Comparison of ENCODE assay signal across 16 cellular contexts in genomic region chr13:38662362-38662761, GRCh38. TPM values are rescaled to one million over a fixed set of nuclear protein-coding genes. Genes with fewer than 3 reads are reported as not detected.
DNase-seq lines count a peak whose midpoint lies in the region; ATAC-seq and TF ChIP-seq lines count a peak whose summit lies in the region.
"Had no signal": no experiment of that assay in that cellular context is flagged by ENCODE, and none has a peak within 500 bp of the region (broad histone marks: within the 10 kb centered on the region; RNA-seq: fewer than 3 reads in every experiment).

No MANE protein-coding gene starts in this region.

- H3K27ac Mint-ChIP-seq in CD8-positive, alpha-beta T cell = no peak overlapping the region
- H3K27ac Mint-ChIP-seq: activated naive CD4-positive, alpha-beta T cell treated with anti-CD3 and anti-CD28 coated beads, Interleukin-2, amount 50 U/mL, for 24 hours; activated T-cell treated with anti-CD3 and anti-CD28 coated beads, Interleukin-2, amount 50 U/mL, for 24 hours had no signal

- H3K27me3 ChIP-seq in adrenal gland (no peaks in the 10 kb centered on the region), Karpas-422 (ENCODE audit: low read length) (no peaks in the 10 kb centered on the region)
- H3K27me3 ChIP-seq in CD8-positive, alpha-beta T cell (ENCODE audit: insufficient read depth, low read length) = no peaks in the 10 kb centered on the region
- H3K27me3 ChIP-seq: BLaER1 treated with 17β-estradiol and CSF1 and Interleukin-3, amounts not matched to agents 10 nM and 100 nM had no signal

- H3K4me1 Mint-ChIP-seq in CD8-positive, alpha-beta T cell (ENCODE audit: low read depth) = no peaks in the 10 kb centered on the region
- H3K4me1 Mint-ChIP-seq: activated naive CD4-positive, alpha-beta T cell treated with anti-CD3 and anti-CD28 coated beads, Interleukin-2, amount 50 U/mL, for 24 hours had no signal

- no peaks in the 10 kb centered on the region for H3K9me2 ChIP-seq in Karpas-422 (replicated peaks; ENCODE audit: insufficient read depth, low read length)

- H3K9ac ChIP-seq in Karpas-422 (ENCODE audit: low read length) = no peak overlapping the region
- H3K9ac ChIP-seq: BLaER1 treated with 17β-estradiol and CSF1 and Interleukin-3, amounts not matched to agents 10 nM and 100 nM had no signal

- no peaks in the 10 kb centered on the region for H3K79me2 ChIP-seq in Karpas-422 (ENCODE audit: low read length)

- DNase-seq in HEK293T (ENCODE audit: extremely low spot score) = peak; percentile 34
- peak in 6 of 7 donors; percentile 32 to 74 (median 56) for DNase-seq in adrenal gland
- peak; percentile 89 for DNase-seq in fibroblast of peridontal ligament (ENCODE audit: extremely low read depth)
- peak; percentile 58 for DNase-seq in skeletal muscle cell (ENCODE audit: low read depth)
- no peak for DNase-seq in Karpas-422
- no peak for DNase-seq in CD8-positive, alpha-beta T cell
- DNase-seq: activated CD4-positive, alpha-beta T cell treated with anti-CD3 and anti-CD28 coated beads, Interleukin-2, amount 50 U/mL, for 1 hour; activated T-cell treated with anti-CD3 and anti-CD28 coated beads, Interleukin-2, amount 50 U/mL, for 24 hours; central memory CD4-positive, alpha-beta T cell; effector CD8-positive, alpha-beta T cell; Kasumi-1; NCI-H1436 treated with DMSO at 0.1 percent for 48 hours; NCI-H2227 treated with DMSO at 0.1 percent for 48 hours had no signal

- H3K4me3 ChIP-seq in adrenal gland (no peak overlapping the region), skeletal muscle cell (ENCODE audit: low read depth, low read length) (no peak overlapping the region), Karpas-422 (ENCODE audit: low read length) (no peak overlapping the region)
- H3K4me3 ChIP-seq in CD8-positive, alpha-beta T cell (ENCODE audit: low read depth, low read length) = no peak overlapping the region
- H3K4me3 ChIP-seq: BLaER1 treated with 17β-estradiol and CSF1 and Interleukin-3, amounts not matched to agents 10 nM and 100 nM had no signal

- intact Hi-C loops in adrenal gland (cut with DNase I) = no loop called here
- intact Hi-C loops in CD8-positive, alpha-beta T cell (cut with DNase I, micrococcal nuclease) = no loop called here

- no peak for TF ChIP-seq CTCF in adrenal gland (IDR thresholded peaks at IDR 0.05)
- TF ChIP-seq CTCF in CD8-positive, alpha-beta T cell (IDR thresholded peaks at IDR 0.05) = no peak

- CTCF ChIA-PET in HEK293T (lab: Yijun Ruan, JAX) = no interaction called here
- CTCF ChIA-PET in CD8-positive, alpha-beta T cell (lab: Charles Lee) = no interaction called here

- no peak for TF ChIP-seq POLR2A in adrenal gland (IDR thresholded peaks at IDR 0.05)

- H3K9me3 Mint-ChIP-seq in CD8-positive, alpha-beta T cell = no peaks in the 10 kb centered on the region
- H3K9me3 Mint-ChIP-seq: activated T-cell treated with anti-CD3 and anti-CD28 coated beads, Interleukin-2, amount 50 U/mL, for 24 hours had no signal

- H3K27ac ChIP-seq in adrenal gland (no peak overlapping the region), Karpas-422 (ENCODE audit: low read length) (no peak overlapping the region)
- H3K27ac ChIP-seq in CD8-positive, alpha-beta T cell (ENCODE audit: low read depth, low read length) = no peak overlapping the region
- H3K27ac ChIP-seq: BLaER1 treated with 17β-estradiol and CSF1 and Interleukin-3, amounts not matched to agents 10 nM and 100 nM had no signal

- H3K4me1 ChIP-seq in adrenal gland (replicated peaks in 1 of 2) (peaks cover 4 to 26% of the 10 kb centered on the region in 2 donors), Karpas-422 (ENCODE audit: low read length) (no peaks in the 10 kb centered on the region)
- H3K4me1 ChIP-seq in CD8-positive, alpha-beta T cell (ENCODE audit: insufficient read depth, low read length) = no peaks in the 10 kb centered on the region
- H3K4me1 ChIP-seq: BLaER1 treated with 17β-estradiol and CSF1 and Interleukin-3, amounts not matched to agents 10 nM and 100 nM had no signal

- no peak overlapping the region for H3K4me2 ChIP-seq in Karpas-422 (ENCODE audit: low read depth, low read length, poor library complexity, severe bottlenecking)
- H3K4me2 ChIP-seq: BLaER1 treated with 17β-estradiol and CSF1 and Interleukin-3, amounts not matched to agents 10 nM and 100 nM had no signal

- 25 to 30% (median 28%) methylated on average over 2 of the region's 2 CpGs for WGBS in adrenal gland, 4 donors

- peaks cover 5% of the 10 kb centered on the region for H3K27me3 Mint-ChIP-seq in CD8-positive, alpha-beta T cell (ENCODE audit: low read depth)

- no peak overlapping the region for H3K4me3 Mint-ChIP-seq in CD8-positive, alpha-beta T cell
- H3K4me3 Mint-ChIP-seq: activated naive CD4-positive, alpha-beta T cell treated with anti-CD3 and anti-CD28 coated beads, Interleukin-2, amount 50 U/mL, for 24 hours; activated T-cell treated with anti-CD3 and anti-CD28 coated beads, Interleukin-2, amount 50 U/mL, for 24 hours had no signal

- no peaks in the 10 kb centered on the region for H4K20me1 ChIP-seq in Karpas-422 (ENCODE audit: insufficient read depth, low read depth, low read length)
- H4K20me1 ChIP-seq: BLaER1 treated with 17β-estradiol and CSF1 and Interleukin-3, amounts not matched to agents 10 nM and 100 nM had no signal

- H2AFZ ChIP-seq in Karpas-422 (ENCODE audit: low read length) = no peak overlapping the region

- H3K36me3 ChIP-seq in adrenal gland (replicated peaks in 1 of 2) (no peaks in the 10 kb centered on the region), Karpas-422 (ENCODE audit: insufficient read depth, low read length) (no peaks in the 10 kb centered on the region)
- no peaks in the 10 kb centered on the region for H3K36me3 ChIP-seq in CD8-positive, alpha-beta T cell (ENCODE audit: insufficient read depth, low read length)
- H3K36me3 ChIP-seq: BLaER1 treated with 17β-estradiol and CSF1 and Interleukin-3, amounts not matched to agents 10 nM and 100 nM had no signal

- no peak for ATAC-seq in CD8-positive, alpha-beta T cell
- ATAC-seq in GM19351 (IDR thresholded peaks at IDR 0.05; ENCODE audit: unreplicated experiment) = no peak

- POLR2A ChIA-PET in HEK293T (lab: Yijun Ruan, JAX) = no interaction called here
- POLR2A ChIA-PET in CD8-positive, alpha-beta T cell (lab: Charles Lee) = no interaction called here

- H3K9me3 ChIP-seq in adrenal gland (replicated peaks in 1 of 3) (no peaks in the 10 kb centered on the region), Karpas-422 (ENCODE audit: low read length) (no peaks in the 10 kb centered on the region)
- H3K9me3 ChIP-seq in CD8-positive, alpha-beta T cell (ENCODE audit: low read length) = no peaks in the 10 kb centered on the region
- H3K9me3 ChIP-seq: BLaER1 treated with 17β-estradiol and CSF1 and Interleukin-3, amounts not matched to agents 10 nM and 100 nM had no signal

- no peaks in the 10 kb centered on the region for H3K36me3 Mint-ChIP-seq in CD8-positive, alpha-beta T cell
- H3K36me3 Mint-ChIP-seq: activated naive CD4-positive, alpha-beta T cell treated with anti-CD3 and anti-CD28 coated beads, Interleukin-2, amount 50 U/mL, for 24 hours had no signal

TF ChIP-seq in HEK293T, 16 proteins besides CTCF, POLR2A, EP300 and RAD21:
- TF ChIP-seq FOXA1 (IDR thresholded peaks at IDR 0.05) = no peak
- TF ChIP-seq, protein P1, sequence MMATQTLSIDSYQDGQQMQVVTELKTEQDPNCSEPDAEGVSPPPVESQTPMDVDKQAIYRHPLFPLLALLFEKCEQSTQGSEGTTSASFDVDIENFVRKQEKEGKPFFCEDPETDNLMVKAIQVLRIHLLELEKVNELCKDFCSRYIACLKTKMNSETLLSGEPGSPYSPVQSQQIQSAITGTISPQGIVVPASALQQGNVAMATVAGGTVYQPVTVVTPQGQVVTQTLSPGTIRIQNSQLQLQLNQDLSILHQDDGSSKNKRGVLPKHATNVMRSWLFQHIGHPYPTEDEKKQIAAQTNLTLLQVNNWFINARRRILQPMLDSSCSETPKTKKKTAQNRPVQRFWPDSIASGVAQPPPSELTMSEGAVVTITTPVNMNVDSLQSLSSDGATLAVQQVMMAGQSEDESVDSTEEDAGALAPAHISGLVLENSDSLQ (IDR thresholded peaks at IDR 0.05) = peak; percentile 82

RNA-seq across cellular contexts. Expression of gene FREM2, which starts 24.5 kb away (rescaled TPM):
- total RNA-seq in adrenal gland = 1 to 10 TPM in 2 of 8 donors, under 1 TPM in 6; 0.11 to 5.9 (median 0.58) TPM
- polyA plus RNA-seq in adrenal gland = 1 to 10 TPM in 1 of 3 donors, under 1 TPM in 2; 0.10 to 2.0 (median 0.16) TPM
- not detected in 2 replicates for total RNA-seq in Karpas-422 (2014; rRNA removed; shearing (Covaris generic); ENCODE audit: low replicate concordance)
- total RNA-seq in CD8-positive, alpha-beta T cell = not detected

Comparison
In these comparisons a context has a peak if more than half of its experiments do, and no peak if none do; other contexts are left out.
1. DNase-seq: peak in HEK293T (single experiment), adrenal gland (6 of 7), fibroblast of peridontal ligament (single experiment) and skeletal muscle cell (single experiment); none in Karpas-422 (single experiment) and CD8-positive, alpha-beta T cell (0 of 7).